In genomic region chr6:154249499-154250298, GRCh38 we compare ENCODE assay signal across 9 cellular contexts.
DNase-seq lines count a peak whose midpoint lies in the region; ATAC-seq and TF ChIP-seq lines count a peak whose summit lies in the region.
"Had no signal": no experiment of that assay in that cellular context is flagged by ENCODE, and none has a peak within 500 bp of the region (broad histone marks: within the 10 kb centered on the region; RNA-seq: fewer than 3 reads in every experiment).

No MANE protein-coding gene starts in this region.

- H3K36me3 ChIP-seq in KMS-11 (ENCODE audit: insufficient read depth) (no peaks in the 10 kb centered on the region), heart right ventricle (no peaks in the 10 kb centered on the region)

- H3K27ac ChIP-seq in KMS-11 (peak overlapping the region; percentile 36; the same call in 1 of the 2 replicates), foreskin keratinocyte (no peak overlapping the region), heart right ventricle (peak overlapping the region in 1 of 10 donors; percentile 83)
- H3K27ac ChIP-seq: epithelial cell of prostate had no signal

- peak; percentile 65 for ATAC-seq in GM18498 (IDR thresholded peaks at IDR 0.05; ENCODE audit: unreplicated experiment)
- peak; percentile 69 for ATAC-seq in GM21528 (IDR thresholded peaks at IDR 0.05; ENCODE audit: low FRiP score, unreplicated experiment)
- no peak for ATAC-seq in foreskin keratinocyte
- no peak for ATAC-seq in heart right ventricle

- peak overlapping the region; percentile 42; the same call in 1 of the 2 replicates for H2AFZ ChIP-seq in KMS-11 (ENCODE audit: low read depth)

- intact Hi-C loops in heart right ventricle (cut with DNase I), result loop anchor here in 1 of 10 donors (10.0 kb wide), 1 partner anchor 85 kb away; no protein-coding TSS in a partner anchor

- TF ChIP-seq POLR2A in erythroblast (IDR thresholded peaks at IDR 0.05; ENCODE audit: low read length), result no peak

- H3K79me2 ChIP-seq in KMS-11 (ENCODE audit: insufficient read depth, low read depth), result no peaks in the 10 kb centered on the region

- H3K9ac ChIP-seq in KMS-11, result no peak overlapping the region

- TF ChIP-seq CTCF in KMS-11 (conservative IDR thresholded peaks at IDR 0.05; ENCODE audit: low read depth, low read length), result no peak
- TF ChIP-seq CTCF in foreskin keratinocyte (conservative IDR thresholded peaks at IDR 0.05), result no peak
- no peak for TF ChIP-seq CTCF in heart right ventricle (IDR thresholded peaks at IDR 0.05)

- peak overlapping the region; percentile 65 for H3K4me2 ChIP-seq in KMS-11

- H3K4me1 ChIP-seq in KMS-11 (ENCODE audit: low read depth, poor library complexity, severe bottlenecking) (peaks cover 29% of the 10 kb centered on the region), foreskin keratinocyte (no peaks in the 10 kb centered on the region), heart right ventricle (peaks cover 0 to 50% (median 0%) of the 10 kb centered on the region in 9 donors)

- no peaks in the 10 kb centered on the region for H4K20me1 ChIP-seq in KMS-11 (ENCODE audit: insufficient read depth)

- H3K27me3 ChIP-seq in KMS-11 (ENCODE audit: insufficient read depth, low read depth) (no peaks in the 10 kb centered on the region), foreskin keratinocyte (peaks cover 4% of the 10 kb centered on the region), heart right ventricle (no peaks in the 10 kb centered on the region)

- H3K4me3 ChIP-seq in KMS-11 (IDR thresholded peaks at IDR 0.05; ENCODE audit: insufficient read depth, low read depth, low read length) (no peak overlapping the region), heart right ventricle (peak overlapping the region in 1 of 10 donors; percentile 10)

- DNase-seq in glomerular visceral epithelial cell (ENCODE audit: extremely low spot score) (peak; percentile 12), superior temporal gyrus (ENCODE audit: extremely low spot score) (no peak), erythroblast (lab: John Stamatoyannopoulos, UW) (no peak), foreskin keratinocyte (no peak), heart right ventricle (no peak)

- H3K9me3 ChIP-seq in heart right ventricle, result peaks cover 0 to 3% (median 0%) of the 10 kb centered on the region in 11 donors

- WGBS in heart right ventricle, 2 donors, result 83 to 85% methylated on average over 8 of the region's 8 CpGs

Comparison
In these comparisons a context has a peak if more than half of its experiments do, and no peak if none do; other contexts are left out.
1. ATAC-seq: peak in GM18498 (single experiment) and GM21528 (single experiment); none in foreskin keratinocyte (single experiment) and heart right ventricle (0 of 8).